ENCODE assay signal across 8 cellular contexts in the genomic region with DNA sequence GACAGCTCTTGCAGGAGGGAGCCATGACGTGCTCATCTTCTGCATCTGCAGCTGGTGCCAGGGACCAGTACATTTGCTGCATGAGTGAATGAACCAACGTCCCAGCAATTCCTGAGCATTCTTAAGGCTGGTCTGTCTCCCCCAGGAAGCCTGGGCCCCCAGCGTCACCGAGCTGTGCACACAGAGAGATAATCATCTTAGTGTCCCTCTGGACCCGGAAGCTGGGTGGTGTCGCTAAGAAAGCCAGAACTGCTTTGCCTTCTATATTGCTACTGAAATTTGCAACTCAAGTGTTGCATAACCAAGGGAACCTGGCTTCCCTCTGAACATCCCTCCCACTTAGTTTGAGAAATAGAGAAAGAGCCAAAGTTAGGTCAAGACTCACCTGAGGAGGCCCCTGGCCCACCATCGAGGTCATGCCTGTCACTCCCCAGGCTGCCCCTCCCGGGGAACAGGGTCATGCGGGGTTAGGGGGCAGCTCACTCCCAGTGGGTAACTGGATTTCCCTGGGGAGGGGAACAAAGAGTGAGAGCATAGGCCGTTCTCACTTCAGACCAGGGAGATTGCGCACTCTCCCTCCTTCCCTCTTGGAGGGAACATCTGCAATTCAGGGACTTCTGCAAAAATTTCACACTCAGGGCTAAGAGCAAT.
A peak's percentile ranks its signal among the peaks of the same experiment; 100 is the strongest.
DNase-seq lines count a peak whose midpoint lies in the region; ATAC-seq and TF ChIP-seq lines count a peak whose summit lies in the region.

No MANE protein-coding gene starts in this region.

- H3K9me2 ChIP-seq in PC-3 (replicated peaks; ENCODE audit: low read length): no peaks in the 10 kb centered on the region

- peaks cover 7% of the 10 kb centered on the region; the same call in 1 of the 2 replicates for H3K4me1 ChIP-seq in PC-3 (ENCODE audit: insufficient read depth, low read length)

- no peaks in the 10 kb centered on the region for H3F3A ChIP-seq in PC-3 (ENCODE audit: low read length, unreplicated experiment)

- no peaks in the 10 kb centered on the region for H3K79me2 ChIP-seq in PC-3 (ENCODE audit: low read length)

- H3K4me3 ChIP-seq in PC-3 (ENCODE audit: low read length) (no peak overlapping the region), fibroblast of pulmonary artery (replicated peaks; ENCODE audit: low read depth, low read length) (no peak overlapping the region)

- intact Hi-C loops in PC-3 (cut with micrococcal nuclease) (no loop called here), sciatic nerve (cut with DNase I) (no loop called here)

- H3K4me2 ChIP-seq in PC-3 (ENCODE audit: low read length): peak overlapping the region; percentile 56; the same call in 1 of the 2 replicates

- no peak overlapping the region for H3K9ac ChIP-seq in PC-3 (ENCODE audit: low read length)

- peak overlapping the region; percentile 72; the same call in 1 of the 2 replicates for H2AFZ ChIP-seq in PC-3 (ENCODE audit: low read length)

- POLR2A ChIA-PET in PC-3 (lab: Charles Lee; ENCODE audit: unreplicated experiment): no interaction called here

- TF ChIP-seq CTCF in PC-3 (conservative IDR thresholded peaks at IDR 0.05; ENCODE audit: low read depth, low read length): no peak
- no peak for TF ChIP-seq CTCF in fibroblast of pulmonary artery (IDR thresholded peaks at IDR 0.05; ENCODE audit: low read length, missing control alignments)

- BruUV-seq in PC-3 (replicated peaks; lab: Mats Ljungman, UMichigan): no TSS peak

- no peaks in the 10 kb centered on the region for H4K20me1 ChIP-seq in PC-3 (ENCODE audit: low read length)

- no peaks in the 10 kb centered on the region for H3K9me3 ChIP-seq in PC-3 (ENCODE audit: low read length)

- CTCF ChIA-PET in PC-3 (lab: Charles Lee): no interaction called here

- H3K27me3 ChIP-seq in PC-3 (ENCODE audit: low read length): no peaks in the 10 kb centered on the region

- ATAC-seq in GM18517 (IDR thresholded peaks at IDR 0.05; ENCODE audit: unreplicated experiment) (peak; percentile 21), HG02678 (IDR thresholded peaks at IDR 0.05; ENCODE audit: unreplicated experiment) (peak; percentile 42), PC-3 (no peak), sciatic nerve (peak; percentile 85)

- no peaks in the 10 kb centered on the region for H3K36me3 ChIP-seq in PC-3 (ENCODE audit: low read depth, low read length)

- DNase-seq in PC-3 (no peak), fibroblast of pulmonary artery (ENCODE audit: low read depth) (peak; percentile 31), sciatic nerve (ENCODE audit: low spot score) (no peak), activated gamma-delta T cell treated with Interleukin-2 at 50 U/mL for 16 hours (no peak), mesenteric fat pad (ENCODE audit: low spot score) (no peak), glomerular visceral epithelial cell (ENCODE audit: extremely low spot score) (no peak)

- H3K27ac ChIP-seq in PC-3 (ENCODE audit: low read length): no peak overlapping the region
